Comparison of ENCODE assay signal across 18 cellular contexts in the genomic region with DNA sequence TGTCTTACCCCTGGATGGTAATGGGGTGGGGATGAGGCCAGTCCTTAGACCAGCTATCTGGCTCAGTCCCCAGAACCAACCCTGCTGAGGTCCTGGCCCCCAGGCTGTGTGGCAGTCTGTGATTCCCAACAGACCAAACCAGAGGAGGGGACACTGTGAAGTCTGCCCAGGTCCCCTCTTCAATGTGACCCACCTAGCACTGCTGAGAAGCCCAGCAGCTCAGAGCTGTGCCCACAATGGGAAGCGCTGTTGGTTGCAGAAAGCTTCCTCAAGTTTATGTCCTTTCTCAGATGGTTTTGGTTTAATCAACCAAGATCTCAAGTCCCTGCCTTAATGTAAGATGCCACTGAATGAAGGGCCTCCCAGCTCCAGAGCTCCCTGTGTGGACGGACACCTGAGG.
"Had no signal": no experiment of that assay in that cellular context is flagged by ENCODE, and none has a peak within 500 bp of the region (broad histone marks: within the 10 kb centered on the region; RNA-seq: fewer than 3 reads in every experiment).

No MANE protein-coding gene starts in this region.

- H3K9me3 Mint-ChIP-seq: nephron progenitor cell had no signal

- ATAC-seq: left colon; left ventricle myocardium superior; naive thymus-derived CD4-positive, alpha-beta T cell; stimulated activated naive CD8-positive, alpha-beta T cell treated with anti-CD3 and anti-CD28 coated beads, Interleukin-15, Interleukin-2, amounts not matched to agents 100 U/mL and 50 U/mL, for 24 hours had no signal

- H3K4me3 Mint-ChIP-seq: naive thymus-derived CD4-positive, alpha-beta T cell; nephron progenitor cell had no signal

- H3K27me3 ChIP-seq: colonic mucosa, thyroid gland, upper lobe of left lung, vagina had no signal

- DNase-seq: colonic mucosa; effector CD8-positive, alpha-beta T cell; kidney; left colon; left ventricle myocardium superior; mesenchymal stem cell; naive thymus-derived CD4-positive, alpha-beta T cell; nephron progenitor cell; right cardiac atrium; small intestine; stimulated activated CD4-positive, alpha-beta T cell treated with anti-CD3 and anti-CD28 coated beads, Interleukin-12 subunit alpha, Interleukin-12 subunit beta, amount 100 ng/mL, for 4 hours; stimulated activated CD4-positive, alpha-beta T cell treated with anti-CD3 and anti-CD28 coated beads, Interleukin-2, amount 100 ng/mL, for 48 hours; stimulated activated naive CD8-positive, alpha-beta T cell treated with anti-CD3 and anti-CD28 coated beads, Interleukin-15, Interleukin-2, amounts not matched to agents 100 U/mL and 50 U/mL, for 24 hours; thyroid gland; upper lobe of left lung had no signal

- H3K27ac ChIP-seq: colonic mucosa, suprapubic skin, thyroid gland, upper lobe of left lung, vagina had no signal

- H3K9me3 ChIP-seq: colonic mucosa, suprapubic skin, thyroid gland, upper lobe of left lung, vagina had no signal

- H3K4me1 ChIP-seq: colonic mucosa, suprapubic skin, thyroid gland, upper lobe of left lung, vagina had no signal

- H3K36me3 ChIP-seq: colonic mucosa, suprapubic skin, thyroid gland, upper lobe of left lung, vagina had no signal

- H3K4me3 ChIP-seq: colonic mucosa, lung, suprapubic skin, thyroid gland, upper lobe of left lung, vagina had no signal

- H3K4me1 Mint-ChIP-seq: nephron progenitor cell had no signal

- H3K36me3 Mint-ChIP-seq: naive thymus-derived CD4-positive, alpha-beta T cell had no signal
